Comparison of ENCODE assay signal across 13 cellular contexts in genomic region chr16:4743217-4743897, GRCh38. TPM values are rescaled to one million over a fixed set of nuclear protein-coding genes. Genes with fewer than 3 reads are reported as not detected.
A peak's percentile ranks its signal among the peaks of the same experiment; 100 is the strongest.
DNase-seq lines count a peak whose midpoint lies in the region; ATAC-seq and TF ChIP-seq lines count a peak whose summit lies in the region.
"Had no signal": no experiment of that assay in that cellular context is flagged by ENCODE, and none has a peak within 500 bp of the region (broad histone marks: within the 10 kb centered on the region; RNA-seq: fewer than 3 reads in every experiment).

No MANE protein-coding gene starts in this region.

- H3K27ac Mint-ChIP-seq in MCF 10A (ENCODE audit: low read depth, unreplicated experiment) (no peak overlapping the region), T-helper 17 cell (peak overlapping the region; percentile 39), mesothelial cell of epicardium (no peak overlapping the region)

- H3K9me3 ChIP-seq in breast epithelium (no peaks in the 10 kb centered on the region), T-helper 17 cell (ENCODE audit: control insufficient read depth, low read length, poor library complexity, severe bottlenecking) (no peaks in the 10 kb centered on the region), iPS-15b (ENCODE audit: control insufficient read depth, insufficient read depth, low read length) (no peaks in the 10 kb centered on the region), stomach (no peaks in the 10 kb centered on the region)

- CTCF ChIA-PET in MCF 10A (lab: Yijun Ruan, JAX): no interaction called here

- peak overlapping the region; percentile 54 for H3K9ac ChIP-seq in iPS-15b (ENCODE audit: low read depth, low read length)

- H3K4me1 ChIP-seq in breast epithelium: no peaks in the 10 kb centered on the region
- H3K4me1 ChIP-seq in iPS-15b (ENCODE audit: control insufficient read depth, insufficient read depth, low read length): peaks cover 6% of the 10 kb centered on the region
- H3K4me1 ChIP-seq in stomach: peaks cover 15 to 27% (median 22%) of the 10 kb centered on the region in 4 donors

- TF ChIP-seq POLR2A in breast epithelium (IDR thresholded peaks at IDR 0.05): no peak
- no peak for TF ChIP-seq POLR2A in stomach (IDR thresholded peaks at IDR 0.05)

- WGBS in stomach, 5 donors: 20 to 35% (median 23%) methylated on average over 14 of the region's 14 CpGs

- DNase-seq in breast epithelium (ENCODE audit: low spot score in 2 of 2) (no peak), MCF 10A (ENCODE audit: unreplicated experiment) (no peak), T-helper 17 cell (no peak), stomach (no peak), mesothelial cell of epicardium (ENCODE audit: low spot score in 2 of 2, unreplicated experiment in 2 of 2) (no peak)
- DNase-seq: KBM-7 had no signal

- no peak overlapping the region for H3K4me3 Mint-ChIP-seq in MCF 10A (ENCODE audit: unreplicated experiment)
- H3K4me3 Mint-ChIP-seq in T-helper 17 cell: peak overlapping the region; percentile 33
- no peak overlapping the region for H3K4me3 Mint-ChIP-seq in mesothelial cell of epicardium

- ATAC-seq in T-helper 17 cell: no peak
- ATAC-seq in HG03342 (IDR thresholded peaks at IDR 0.05; ENCODE audit: unreplicated experiment): no peak
- ATAC-seq in HG03469 (IDR thresholded peaks at IDR 0.05; ENCODE audit: unreplicated experiment): no peak

- H3K27me3 Mint-ChIP-seq in MCF 10A (ENCODE audit: insufficient read depth, unreplicated experiment) (no peaks in the 10 kb centered on the region), T-helper 17 cell (no peaks in the 10 kb centered on the region), mesothelial cell of epicardium (ENCODE audit: low read depth) (peaks cover 2% of the 10 kb centered on the region)

- TF ChIP-seq CTCF in breast epithelium (IDR thresholded peaks at IDR 0.05): no peak
- no peak for TF ChIP-seq CTCF in MCF 10A (IDR thresholded peaks at IDR 0.05; ENCODE audit: unreplicated experiment)
- TF ChIP-seq CTCF in stomach (IDR thresholded peaks at IDR 0.05): no peak
- no peak for TF ChIP-seq CTCF in mesothelial cell of epicardium (IDR thresholded peaks at IDR 0.05; ENCODE audit: unreplicated experiment)

- H3K9me3 Mint-ChIP-seq in MCF 10A (ENCODE audit: unreplicated experiment): no peaks in the 10 kb centered on the region
- H3K9me3 Mint-ChIP-seq in mesothelial cell of epicardium: no peaks in the 10 kb centered on the region

- H3K36me3 ChIP-seq in breast epithelium (no peaks in the 10 kb centered on the region), iPS-15b (ENCODE audit: control insufficient read depth, insufficient read depth, low read length) (no peaks in the 10 kb centered on the region), stomach (peaks cover 0 to 2% (median under 1%) of the 10 kb centered on the region in 4 donors)

- intact Hi-C loops in breast epithelium (cut with DNase I; ENCODE audit: low total_unique reads): no loop called here
- intact Hi-C loops in MCF 10A (cut with micrococcal nuclease): no loop called here
- intact Hi-C loops in stomach (cut with DNase I; ENCODE audit: low total_unique reads): no loop called here

- H3K4me3 ChIP-seq in breast epithelium: peak overlapping the region in 2 of 3 donors; percentile 23 to 57
- peak overlapping the region; percentile 32 for H3K4me3 ChIP-seq in iPS-15b (ENCODE audit: low read depth, low read length)
- H3K4me3 ChIP-seq in stomach: peak overlapping the region in 3 of 4 donors; percentile 27 to 31 (median 30)

- no peaks in the 10 kb centered on the region for H3K4me1 Mint-ChIP-seq in MCF 10A (ENCODE audit: insufficient read depth, unreplicated experiment)
- H3K4me1 Mint-ChIP-seq in T-helper 17 cell: peaks cover 12% of the 10 kb centered on the region
- H3K4me1 Mint-ChIP-seq in mesothelial cell of epicardium: no peaks in the 10 kb centered on the region

- BruUV-seq in MCF 10A (replicated peaks; lab: Mats Ljungman, UMichigan): no TSS peak

- TF ChIP-seq EP300 in stomach (IDR thresholded peaks at IDR 0.05): no peak

- POLR2A ChIA-PET in MCF 10A (lab: Yijun Ruan, JAX): interaction anchor here (0.8 to 1.8 kb wide), 2 partner anchors 9 to 11 kb away, joined by 4 read pairs; partner anchors contain the start of genes ANKS3 and DNAAF8

- H3K27me3 ChIP-seq in breast epithelium: no peaks in the 10 kb centered on the region
- H3K27me3 ChIP-seq in iPS-15b (ENCODE audit: control insufficient read depth, insufficient read depth, low read length): no peaks in the 10 kb centered on the region
- no peaks in the 10 kb centered on the region for H3K27me3 ChIP-seq in stomach

- no peaks in the 10 kb centered on the region for H3K36me3 Mint-ChIP-seq in MCF 10A (ENCODE audit: insufficient read depth, unreplicated experiment)
- no peaks in the 10 kb centered on the region for H3K36me3 Mint-ChIP-seq in T-helper 17 cell (ENCODE audit: low read depth)
- H3K36me3 Mint-ChIP-seq in mesothelial cell of epicardium: no peaks in the 10 kb centered on the region

- H3K27ac ChIP-seq in breast epithelium (no peak overlapping the region), stomach (no peak overlapping the region)
- H3K27ac ChIP-seq: C4-2B had no signal

RNA-seq across cellular contexts. Expression of gene DNAAF8, which starts 9.0 kb away (rescaled TPM):
- total RNA-seq in breast epithelium (1 to 10 TPM; 1.3 to 2.3 (median 1.8) TPM), MCF 10A (2022) (0.56 and 1.6 TPM in 2 replicates), T-helper 17 cell (not detected), stomach (1 to 10 TPM in 1 of 5 donors, not detected in 4; 1.8 TPM), mesothelial cell of epicardium (0.45 to 0.84 TPM (median 0.49 TPM) in 3 replicates)
- polyA plus RNA-seq in stomach: 1 to 10 TPM in 1 of 3 donors, under 1 TPM in 1, not detected in 1; 0.68 to 1.2 TPM
- total RNA-seq: mononuclear cell had no signal

RNA-seq across cellular contexts. Expression of gene ANKS3, which starts 9.3 kb away (rescaled TPM):
- 10 to 100 TPM; 12.6 to 33.1 (median 23.6) TPM for total RNA-seq in breast epithelium
- 29.9 and 35.0 TPM in 2 replicates for total RNA-seq in MCF 10A (2022)
- 10 to 100 TPM; 15.6 to 20.0 TPM for total RNA-seq in T-helper 17 cell
- 100 to 1,000 TPM in 1 of 5 donors, 10 to 100 TPM in 4; 11.6 to 183 (median 33.5) TPM for total RNA-seq in stomach
- polyA plus RNA-seq in stomach: 10 to 100 TPM; 16.2 to 25.0 (median 24.3) TPM
- 42.5 to 46.6 TPM (median 45.8 TPM) in 3 replicates for total RNA-seq in mesothelial cell of epicardium

RNA-seq across cellular contexts. Expression of gene ZNF500, which starts 23.6 kb away (rescaled TPM):
- total RNA-seq in breast epithelium: 10 to 100 TPM in 2 of 3 donors, 1 to 10 TPM in 1; 8.2 to 17.0 (median 16.4) TPM
- total RNA-seq in MCF 10A (2022): 13.8 and 14.0 TPM in 2 replicates
- 10 to 100 TPM; 10.1 to 15.8 TPM for total RNA-seq in T-helper 17 cell
- 10 to 100 TPM in 2 of 5 donors, 1 to 10 TPM in 2, under 1 TPM in 1; 0.45 to 19.3 (median 10.0) TPM for total RNA-seq in stomach
- polyA plus RNA-seq in stomach: 1 to 10 TPM; 1.8 to 4.3 (median 4.0) TPM
- total RNA-seq in mesothelial cell of epicardium: 25.3 to 29.8 TPM (median 25.4 TPM) in 3 replicates

RNA-seq across cellular contexts. Expression of gene SEPTIN12, which starts 44.8 kb away (rescaled TPM):
- total RNA-seq in breast epithelium: not detected
- not detected in 2 replicates for total RNA-seq in MCF 10A (2022)
- not detected for total RNA-seq in T-helper 17 cell
- not detected for total RNA-seq in stomach
- polyA plus RNA-seq in stomach: not detected
- total RNA-seq in mesothelial cell of epicardium: 0.42 to 1.3 TPM (median 0.44 TPM) in 3 replicates
- total RNA-seq: activated CD8-positive, alpha-beta memory T cell treated with anti-CD3 and anti-CD28 coated beads for 36 hours; mononuclear cell; SK-MEL-5 had no signal

RNA-seq across cellular contexts. Expression of gene NUDT16L1, which starts 50.0 kb away (rescaled TPM):
- total RNA-seq in breast epithelium (10 to 100 TPM; 22.4 to 38.0 (median 32.3) TPM), MCF 10A (2022) (18.3 and 21.8 TPM in 2 replicates), T-helper 17 cell (10 to 100 TPM; 44.7 to 49.6 TPM), stomach (10 to 100 TPM in 4 of 5 donors, 1 to 10 TPM in 1; 3.5 to 48.2 (median 44.2) TPM), mesothelial cell of epicardium (28.4 to 33.0 TPM (median 31.1 TPM) in 3 replicates)
- polyA plus RNA-seq in stomach: 10 to 100 TPM; 31.9 to 37.2 (median 33.3) TPM
